ENCODE assay signal across 8 cellular contexts in genomic region chr20:49982072-49982345, GRCh38. TPM values are rescaled to one million over a fixed set of nuclear protein-coding genes. Genes with fewer than 3 reads are reported as not detected.
DNase-seq lines count a peak whose midpoint lies in the region; ATAC-seq and TF ChIP-seq lines count a peak whose summit lies in the region.

No MANE protein-coding gene starts in this region.

- no peaks in the 10 kb centered on the region for H3K27me3 ChIP-seq in CD4-positive, alpha-beta T cell (ENCODE audit: control insufficient read depth, insufficient read depth, low read length)
- H3K27me3 ChIP-seq in Loucy (ENCODE audit: insufficient read depth, low read length, poor library complexity, severe bottlenecking) (no peaks in the 10 kb centered on the region), dorsolateral prefrontal cortex (no peaks in the 10 kb centered on the region)

- H4K20me1 ChIP-seq in Loucy (ENCODE audit: insufficient read depth, low read length, poor library complexity, severe bottlenecking) = no peaks in the 10 kb centered on the region

- H3K36me3 Mint-ChIP-seq in CD4-positive, alpha-beta T cell (ENCODE audit: low read depth) = no peaks in the 10 kb centered on the region
- no peaks in the 10 kb centered on the region for H3K36me3 Mint-ChIP-seq in neural crest cell (ENCODE audit: low read depth)

- peak overlapping the region; percentile 74 for H3K27ac Mint-ChIP-seq in CD4-positive, alpha-beta T cell
- peak overlapping the region; percentile 88 for H3K27ac Mint-ChIP-seq in neural crest cell (ENCODE audit: unreplicated experiment)

- no peaks in the 10 kb centered on the region for H3K36me3 ChIP-seq in Loucy (ENCODE audit: insufficient read depth, low read length)

- H3K9me2 ChIP-seq in Loucy (replicated peaks; ENCODE audit: low read depth, low read length) = no peaks in the 10 kb centered on the region

- peak overlapping the region; percentile 90 for H3K4me2 ChIP-seq in Loucy (ENCODE audit: low read depth, low read length, poor library complexity, severe bottlenecking)

- H3K4me3 ChIP-seq in Loucy (ENCODE audit: low read length, poor library complexity, severe bottlenecking) = peak overlapping the region; percentile 59
- peak overlapping the region in 56 of 59 donors; percentile 25 to 83 (median 68) for H3K4me3 ChIP-seq in dorsolateral prefrontal cortex

- H3K79me2 ChIP-seq in Loucy (ENCODE audit: insufficient read depth, low read length) = no peaks in the 10 kb centered on the region

- no peaks in the 10 kb centered on the region for H3F3A ChIP-seq in Loucy (ENCODE audit: low read depth)

- CTCF ChIA-PET in CD4-positive, alpha-beta T cell (lab: Charles Lee) = interaction anchor here (1.2 to 8.0 kb wide), 3 partner anchors 12 to 88 kb away, joined by 3 to 102 read pairs (median 3); no protein-coding TSS in a partner anchor

- no peaks in the 10 kb centered on the region for H3K9me3 ChIP-seq in CD4-positive, alpha-beta T cell (ENCODE audit: control insufficient read depth, low read length)
- no peaks in the 10 kb centered on the region for H3K9me3 ChIP-seq in Loucy (ENCODE audit: insufficient read depth, low read depth, low read length)

- no peaks in the 10 kb centered on the region for H3K27me3 Mint-ChIP-seq in CD4-positive, alpha-beta T cell
- H3K27me3 Mint-ChIP-seq in neural crest cell (ENCODE audit: low read depth) = peaks cover 32% of the 10 kb centered on the region

- POLR2A ChIA-PET in CD4-positive, alpha-beta T cell (lab: Charles Lee) = interaction anchor here (0.6 to 2.1 kb wide), 3 partner anchors 11 to 104 kb away, joined by 3 to 7 read pairs (median 3); partner anchors contain the start of gene RNF114

- no peaks in the 10 kb centered on the region for H3K9me3 Mint-ChIP-seq in CD4-positive, alpha-beta T cell
- H3K9me3 Mint-ChIP-seq in neural crest cell = no peaks in the 10 kb centered on the region

- no peak for ATAC-seq in CD4-positive, alpha-beta T cell (ENCODE audit: poor library complexity)

- intact Hi-C loops in CD4-positive, alpha-beta T cell (cut with DNase I, micrococcal nuclease) = loop anchor here (1.0 to 5.0 kb wide), 7 partner anchors 45 to 750 kb away; partner anchors contain the start of genes PARD6B (in 1 of the 2), PTPN1 (in 1 of the 2) and RNF114 (in 1 of the 2)
- intact Hi-C loops in dorsolateral prefrontal cortex (cut with DNase I) = loop anchor here (5.0 to 10.0 kb wide), 3 partner anchors 45 to 190 kb away; no protein-coding TSS in a partner anchor

- DNase-seq in CD4-positive, alpha-beta T cell = no peak
- DNase-seq in dorsolateral prefrontal cortex (no peak), neural crest cell (ENCODE audit: low read depth, low spot score) (no peak), MV-4-11 (lab: John Stamatoyannopoulos, UW) (no peak), NCI-H345 treated with DMSO at 0.1 percent for 48 hours (lab: John Stamatoyannopoulos, UW; ENCODE audit: unreplicated experiment) (no peak), NCI-H1105 (lab: John Stamatoyannopoulos, UW) (no peak), HuH-7.5 (ENCODE audit: low spot score) (no peak)

- H3K9ac ChIP-seq in Loucy (ENCODE audit: low read depth, low read length, poor library complexity, severe bottlenecking) = no peak overlapping the region

- H2AFZ ChIP-seq in Loucy (ENCODE audit: low read length) = peak overlapping the region; percentile 66; the same call in 1 of the 2 replicates

- peaks cover 8% of the 10 kb centered on the region for H3K4me1 ChIP-seq in Loucy (ENCODE audit: insufficient read depth, low read length, poor library complexity, severe bottlenecking)

- peak overlapping the region; percentile 70 for H3K4me3 Mint-ChIP-seq in CD4-positive, alpha-beta T cell
- H3K4me3 Mint-ChIP-seq in neural crest cell = peak overlapping the region; percentile 39

- H3K4me1 Mint-ChIP-seq in CD4-positive, alpha-beta T cell (ENCODE audit: low read depth) = peaks cover 15% of the 10 kb centered on the region
- H3K4me1 Mint-ChIP-seq in neural crest cell = peaks cover 51% of the 10 kb centered on the region

- TF ChIP-seq CTCF in CD4-positive, alpha-beta T cell (IDR thresholded peaks at IDR 0.05) = peak; percentile 2
- TF ChIP-seq CTCF in Loucy (conservative IDR thresholded peaks at IDR 0.05; ENCODE audit: low read length) = no peak
- no peak for TF ChIP-seq CTCF in dorsolateral prefrontal cortex (IDR thresholded peaks at IDR 0.05 in 54 of 56, conservative IDR thresholded peaks at IDR 0.05 in 2 of 56; ENCODE audit: low read depth in 1 of 56, partially characterized antibody in 56 of 56)
- no peak for TF ChIP-seq CTCF in neural crest cell (conservative IDR thresholded peaks at IDR 0.05)

- H3K27ac ChIP-seq in CD4-positive, alpha-beta T cell (ENCODE audit: low read depth, low read length) = no peak overlapping the region
- peak overlapping the region in 43 of 59 donors; percentile 0 to 91 (median 64) for H3K27ac ChIP-seq in dorsolateral prefrontal cortex

RNA-seq across cellular contexts. Expression of gene SNAI1, which starts 0.8 kb away (rescaled TPM):
- 1 to 10 TPM; 1.7 to 2.5 TPM for total RNA-seq in CD4-positive, alpha-beta T cell
- 1 to 10 TPM in 105 of 120 experiments, under 1 TPM in 14, not detected in 1; 0.39 to 6.9 (median 1.8) TPM for total RNA-seq in dorsolateral prefrontal cortex
- 12.5 and 12.9 TPM in 2 replicates for total RNA-seq in neural crest cell

RNA-seq across cellular contexts. Expression of gene RNF114, which starts 45.8 kb away (rescaled TPM):
- 100 to 1,000 TPM; 129 to 132 TPM for total RNA-seq in CD4-positive, alpha-beta T cell
- total RNA-seq in dorsolateral prefrontal cortex = 10 to 100 TPM; 47.5 to 93.9 (median 61.7) TPM
- 53.0 and 59.0 TPM in 2 replicates for total RNA-seq in neural crest cell
